Comparison of ENCODE assay signal across 22 cellular contexts in genomic region chr14:75690010-75690409, GRCh38. TPM values are rescaled to one million over a fixed set of nuclear protein-coding genes. Genes with fewer than 3 reads are reported as not detected.
A peak's percentile ranks its signal among the peaks of the same experiment; 100 is the strongest.
DNase-seq lines count a peak whose midpoint lies in the region; ATAC-seq and TF ChIP-seq lines count a peak whose summit lies in the region.
"Had no signal": no experiment of that assay in that cellular context is flagged by ENCODE, and none has a peak within 500 bp of the region (broad histone marks: within the 10 kb centered on the region; RNA-seq: fewer than 3 reads in every experiment).

No MANE protein-coding gene starts in this region.

- no peak for TF ChIP-seq POLR2A in IMR-90 (IDR thresholded peaks at IDR 0.05; ENCODE audit: low read depth, low read length)
- TF ChIP-seq POLR2A in esophagus squamous epithelium (IDR thresholded peaks at IDR 0.05), result no peak

- H3K4me1 Mint-ChIP-seq in CD8-positive, alpha-beta T cell (ENCODE audit: low read depth), result no peaks in the 10 kb centered on the region

- CTCF ChIA-PET in CD8-positive, alpha-beta T cell (lab: Charles Lee), result no interaction called here
- CTCF ChIA-PET in IMR-90 (lab: Yijun Ruan, JAX), result no interaction called here

- H2BK15ac ChIP-seq in IMR-90 (ENCODE audit: low read depth, low read length) (no peak overlapping the region), mesenchymal stem cell (ENCODE audit: low read depth, poor library complexity, severe bottlenecking) (no peak overlapping the region)

- H3K9me3 ChIP-seq in CD8-positive, alpha-beta T cell (ENCODE audit: low read length), result no peaks in the 10 kb centered on the region
- H3K9me3 ChIP-seq in IMR-90 (ENCODE audit: control insufficient read depth, insufficient read depth, low read length), result 0 out of 2 replicates have a peak, but pooled peaks cover 1% of the 10 kb centered on the region
- no peaks in the 10 kb centered on the region for H3K9me3 ChIP-seq in mesenchymal stem cell (ENCODE audit: control insufficient read depth, low read length)
- peaks cover 0 to 2% (median 2%) of the 10 kb centered on the region in 3 donors for H3K9me3 ChIP-seq in esophagus squamous epithelium
- H3K9me3 ChIP-seq: MG63, Peyer's patch had no signal

- no peaks in the 10 kb centered on the region for H3K4me1 ChIP-seq in CD8-positive, alpha-beta T cell (ENCODE audit: insufficient read depth, low read length)
- H3K4me1 ChIP-seq in IMR-90 (ENCODE audit: control insufficient read depth, insufficient read depth, low read length) (peaks cover 4% of the 10 kb centered on the region; the same call in 1 of the 2 replicates), mesenchymal stem cell (ENCODE audit: control insufficient read depth, insufficient read depth, low read depth, low read length) (peaks cover 2% of the 10 kb centered on the region), esophagus squamous epithelium (no peaks in the 10 kb centered on the region)
- H3K4me1 ChIP-seq: BLaER1, Peyer's patch had no signal

- H2BK12ac ChIP-seq in mesenchymal stem cell (ENCODE audit: low read length in 2 of 2), result no peak overlapping the region

- H4K20me1 ChIP-seq in IMR-90 (ENCODE audit: insufficient read depth, low read length), result no peaks in the 10 kb centered on the region
- H4K20me1 ChIP-seq: BLaER1 had no signal

- H3K9me3 Mint-ChIP-seq in CD8-positive, alpha-beta T cell, result peaks cover 7% of the 10 kb centered on the region

- peak overlapping the region; percentile 25 for H3K27ac Mint-ChIP-seq in CD8-positive, alpha-beta T cell
- H3K27ac Mint-ChIP-seq: CD4-positive, alpha-beta T cell had no signal

- no peaks in the 10 kb centered on the region for H3K27me3 ChIP-seq in CD8-positive, alpha-beta T cell (ENCODE audit: insufficient read depth, low read length)
- no peaks in the 10 kb centered on the region for H3K27me3 ChIP-seq in IMR-90 (ENCODE audit: control insufficient read depth, insufficient read depth, low read length)
- H3K27me3 ChIP-seq in mesenchymal stem cell (ENCODE audit: control insufficient read depth in 1 of 2, insufficient read depth in 1 of 2, low read length in 2 of 2), result no peaks in the 10 kb centered on the region
- no peaks in the 10 kb centered on the region for H3K27me3 ChIP-seq in esophagus squamous epithelium
- H3K27me3 ChIP-seq: BLaER1, MG63, Peyer's patch had no signal

- no peak overlapping the region for H3K14ac ChIP-seq in IMR-90 (replicated peaks; ENCODE audit: low read depth, low read length)
- H3K14ac ChIP-seq in mesenchymal stem cell (ENCODE audit: low read length in 2 of 2), result no peak overlapping the region

- ATAC-seq in CD8-positive, alpha-beta T cell, result no peak
- ATAC-seq in IMR-90 (ENCODE audit: low read depth), result peak; percentile 75
- ATAC-seq: GM12878, K562 had no signal

- intact Hi-C loops in CD8-positive, alpha-beta T cell (cut with DNase I, micrococcal nuclease), result no loop called here
- intact Hi-C loops in IMR-90 (cut with micrococcal nuclease) (no loop called here), esophagus squamous epithelium (cut with DNase I) (no loop called here)

- peaks cover 67% of the 10 kb centered on the region for H3K36me3 Mint-ChIP-seq in CD8-positive, alpha-beta T cell

- H2BK120ac ChIP-seq in IMR-90 (ENCODE audit: low read depth, low read length), result no peak overlapping the region
- H2BK120ac ChIP-seq in mesenchymal stem cell (ENCODE audit: low read depth, low read length), result no peak overlapping the region

- in situ Hi-C loops in IMR-90 (cut with MboI; ENCODE audit: low sequenced_read_pairs), result no loop called here

- dilution Hi-C loops in IMR-90 (cut with HindIII; ENCODE audit: low sequenced_read_pairs, unreplicated experiment), result no loop called here

- WGBS in IMR-90 (ENCODE audit: extremely low coverage in 2 of 2, insufficient read length in 1 of 2), 2 experiments, result no CpG with 5 or more reads among the region's 7 CpGs
- WGBS in mesenchymal stem cell, result 95% methylated on average over 5 of the region's 7 CpGs
- WGBS in esophagus squamous epithelium, 2 donors, result 88% methylated on average over 7 of the region's 7 CpGs

- no peak overlapping the region for H3K56ac ChIP-seq in IMR-90 (ENCODE audit: extremely low read depth, insufficient read depth, low read length)

- no peak for DNase-seq in CD8-positive, alpha-beta T cell
- DNase-seq in IMR-90 (peak; percentile 47), dermis blood vessel endothelial cell (peak; percentile 76), mesenchymal stem cell (no peak), Ammon's horn (ENCODE audit: low spot score) (no peak), middle frontal gyrus (ENCODE audit: extremely low spot score, low spot score) (no peak), esophagus squamous epithelium (lab: John Stamatoyannopoulos, UW) (no peak)
- DNase-seq: Caco-2; CD4-positive, alpha-beta T cell; DND-41; GOT3; HCEC 1CT; MG63; NCI-H1417; NCI-H1694 treated with DMSO at 0.1 percent for 48 hours; NCI-H2081 treated with DMSO at 0.1 percent for 48 hours; NCI-H2171 treated with DMSO at 0.1 percent for 48 hours; NCI-H526; Peyer's patch had no signal

- H3K4me3 ChIP-seq in CD8-positive, alpha-beta T cell (ENCODE audit: low read depth, low read length), result no peak overlapping the region
- no peak overlapping the region for H3K4me3 ChIP-seq in IMR-90 (ENCODE audit: insufficient read depth, low read depth, low read length)
- no peak overlapping the region for H3K4me3 ChIP-seq in mesenchymal stem cell (ENCODE audit: insufficient read depth in 1 of 2, low read depth in 1 of 2, low read length in 2 of 2)
- no peak overlapping the region for H3K4me3 ChIP-seq in esophagus squamous epithelium
- H3K4me3 ChIP-seq: BLaER1, GM12878, K562, MG63, Peyer's patch had no signal

- H2BK5ac ChIP-seq in IMR-90 (ENCODE audit: low read depth, low read length, poor library complexity, severe bottlenecking) (no peak overlapping the region), mesenchymal stem cell (ENCODE audit: low read depth, low read length, poor library complexity, severe bottlenecking) (no peak overlapping the region)

- no peak for TF ChIP-seq CTCF in CD8-positive, alpha-beta T cell (IDR thresholded peaks at IDR 0.05)
- TF ChIP-seq CTCF in IMR-90 (conservative IDR thresholded peaks at IDR 0.05; ENCODE audit: low read depth, low read length) (no peak), esophagus squamous epithelium (IDR thresholded peaks at IDR 0.05) (no peak)

- no peak overlapping the region for H3K4ac ChIP-seq in IMR-90 (ENCODE audit: low read depth, low read length)
- no peak overlapping the region for H3K4ac ChIP-seq in mesenchymal stem cell (ENCODE audit: low read depth in 1 of 2, low read length in 2 of 2)

- H4K5ac ChIP-seq in IMR-90 (ENCODE audit: low read depth, low read length), result no peak overlapping the region

- POLR2A ChIA-PET in CD8-positive, alpha-beta T cell (lab: Charles Lee), result no interaction called here
- POLR2A ChIA-PET in IMR-90 (lab: Charles Lee; ENCODE audit: unreplicated experiment), result no interaction called here

- H2AK9ac ChIP-seq in IMR-90 (replicated peaks; ENCODE audit: low read depth, low read length, poor library complexity), result no peak overlapping the region

- H2AFZ ChIP-seq in IMR-90 (replicated peaks; ENCODE audit: low read length, poor library complexity) (no peak overlapping the region), mesenchymal stem cell (ENCODE audit: low read depth, low read length) (no peak overlapping the region)

- no peaks in the 10 kb centered on the region for H3K36me3 ChIP-seq in CD8-positive, alpha-beta T cell (ENCODE audit: insufficient read depth, low read length)
- peaks cover 13% of the 10 kb centered on the region for H3K36me3 ChIP-seq in IMR-90 (ENCODE audit: control insufficient read depth, insufficient read depth, low read length)
- peaks cover 16 to 43% of the 10 kb centered on the region in 2 experiments for H3K36me3 ChIP-seq in mesenchymal stem cell (ENCODE audit: control insufficient read depth in 1 of 2, insufficient read depth in 2 of 2, low read depth in 1 of 2, low read length in 2 of 2)
- peaks cover 0 to 51% (median 14%) of the 10 kb centered on the region in 3 donors for H3K36me3 ChIP-seq in esophagus squamous epithelium
- H3K36me3 ChIP-seq: MG63 had no signal

- H4K8ac ChIP-seq in IMR-90 (ENCODE audit: low read depth in 2 of 2, low read length in 2 of 2), result no peak overlapping the region
- H4K8ac ChIP-seq in mesenchymal stem cell (ENCODE audit: low read length), result no peak overlapping the region

- H3K27ac ChIP-seq in CD8-positive, alpha-beta T cell (ENCODE audit: low read depth, low read length), result no peak overlapping the region
- H3K27ac ChIP-seq in IMR-90 (ENCODE audit: insufficient read depth, low read length), result no peak overlapping the region
- no peak overlapping the region for H3K27ac ChIP-seq in mesenchymal stem cell (ENCODE audit: low read length, poor library complexity, severe bottlenecking)
- H3K27ac ChIP-seq in esophagus squamous epithelium, result no peak overlapping the region
- H3K27ac ChIP-seq: BLaER1, Peyer's patch had no signal

- no peaks in the 10 kb centered on the region for H3K9me1 ChIP-seq in IMR-90 (ENCODE audit: insufficient read depth, low read length)

- H2AK5ac ChIP-seq in IMR-90 (ENCODE audit: low read depth, low read length) (no peak overlapping the region), mesenchymal stem cell (ENCODE audit: low read length, severe bottlenecking) (no peak overlapping the region)

- BruUV-seq in IMR-90 (replicated peaks; lab: Mats Ljungman, UMichigan), result no TSS peak

- H4K91ac ChIP-seq in IMR-90 (ENCODE audit: insufficient read depth, low read depth, low read length) (no peak overlapping the region), mesenchymal stem cell (ENCODE audit: low read length) (no peak overlapping the region)

- H3K4me3 Mint-ChIP-seq in CD8-positive, alpha-beta T cell, result no peak overlapping the region
- H3K4me3 Mint-ChIP-seq: CD4-positive, alpha-beta T cell had no signal

- H2BK20ac ChIP-seq in IMR-90 (ENCODE audit: low read depth, low read length), result no peak overlapping the region

- H3K27me3 Mint-ChIP-seq in CD8-positive, alpha-beta T cell (ENCODE audit: low read depth), result no peaks in the 10 kb centered on the region
- H3K27me3 Mint-ChIP-seq: CD4-positive, alpha-beta T cell had no signal

- no peak for TF ChIP-seq RAD21 in IMR-90 (IDR thresholded peaks at IDR 0.05; ENCODE audit: low read length)

- H3K18ac ChIP-seq in IMR-90 (ENCODE audit: low read depth, low read length), result no peak overlapping the region
- no peak overlapping the region for H3K18ac ChIP-seq in mesenchymal stem cell (ENCODE audit: low read depth in 1 of 2, low read length in 2 of 2)

- H3K4me2 ChIP-seq in IMR-90 (ENCODE audit: low read depth, low read length) (no peak overlapping the region), mesenchymal stem cell (ENCODE audit: low read length, poor library complexity, severe bottlenecking) (no peak overlapping the region)
- H3K4me2 ChIP-seq: BLaER1 had no signal

- H3K9ac ChIP-seq in IMR-90 (ENCODE audit: low read depth, low read length), result no peak overlapping the region
- H3K9ac ChIP-seq in mesenchymal stem cell (ENCODE audit: low read length), result peak overlapping the region; percentile 41
- H3K9ac ChIP-seq: BLaER1 had no signal

- no peak overlapping the region for H3K23ac ChIP-seq in IMR-90 (ENCODE audit: low read depth, low read length)
- no peak overlapping the region for H3K23ac ChIP-seq in mesenchymal stem cell (ENCODE audit: low read length in 2 of 2)

- H3K79me1 ChIP-seq in IMR-90 (ENCODE audit: low read depth in 1 of 2, low read length in 2 of 2) (no peaks in the 10 kb centered on the region), mesenchymal stem cell (replicated peaks; ENCODE audit: low read length, poor library complexity, severe bottlenecking) (peaks cover 16% of the 10 kb centered on the region)

RNA-seq across cellular contexts. Expression of gene TTLL5, which starts 29.0 kb away (rescaled TPM):
- total RNA-seq in CD8-positive, alpha-beta T cell, result 10 to 100 TPM; 17.6 to 17.7 TPM
- 15.0 and 16.7 TPM in 2 replicates for total RNA-seq in IMR-90 (2012; rRNA removed)
- polyA plus RNA-seq in IMR-90 (2012; rRNA removed), result 9.3 and 11.9 TPM in 2 replicates
- polyA plus RNA-seq in IMR-90 (2012; cell fraction: cytosol; rRNA removed), result 3.6 and 22.1 TPM in 2 replicates
- 6.4 and 15.6 TPM in 2 replicates for polyA plus RNA-seq in IMR-90 (2012; cell fraction: nucleus; rRNA removed; ENCODE audit: low replicate concordance)
- total RNA-seq in dermis blood vessel endothelial cell, result 36.9 and 41.7 TPM in 2 replicates
- 18.6 TPM for polyA plus RNA-seq in mesenchymal stem cell (2013, experiment 1 of 2)
- 17.5 TPM for polyA plus RNA-seq in mesenchymal stem cell (2013, experiment 2 of 2)
- 10 to 100 TPM; 14.2 to 27.1 (median 21.2) TPM for total RNA-seq in esophagus squamous epithelium

RNA-seq across cellular contexts. Expression of gene ERG28, which starts 29.3 kb away (rescaled TPM):
- total RNA-seq in CD8-positive, alpha-beta T cell, result 1 to 10 TPM; 6.6 to 6.7 TPM
- total RNA-seq in IMR-90 (2012; rRNA removed) (0.90 and 1.9 TPM in 2 replicates), dermis blood vessel endothelial cell (5.3 and 7.6 TPM in 2 replicates), esophagus squamous epithelium (10 to 100 TPM; 14.5 to 23.2 (median 19.4) TPM)
- 15.0 and 15.4 TPM in 2 replicates for polyA plus RNA-seq in IMR-90 (2012; rRNA removed)
- polyA plus RNA-seq in IMR-90 (2012; cell fraction: cytosol; rRNA removed), result 14.6 and 16.0 TPM in 2 replicates
- 2.7 and 6.5 TPM in 2 replicates for polyA plus RNA-seq in IMR-90 (2012; cell fraction: nucleus; rRNA removed; ENCODE audit: low replicate concordance)
- polyA plus RNA-seq in mesenchymal stem cell (2013, experiment 1 of 2), result 84.7 TPM
- polyA plus RNA-seq in mesenchymal stem cell (2013, experiment 2 of 2), result 84.6 TPM

Comparison
In these comparisons a context has a peak if more than half of its experiments do, and no peak if none do; other contexts are left out.
1. DNase-seq: peak in IMR-90 (single experiment) and dermis blood vessel endothelial cell (single experiment); none in CD8-positive, alpha-beta T cell (0 of 7), mesenchymal stem cell (single experiment), Ammon's horn (single experiment), middle frontal gyrus (single experiment) and esophagus squamous epithelium (single experiment).